In the genomic region with DNA sequence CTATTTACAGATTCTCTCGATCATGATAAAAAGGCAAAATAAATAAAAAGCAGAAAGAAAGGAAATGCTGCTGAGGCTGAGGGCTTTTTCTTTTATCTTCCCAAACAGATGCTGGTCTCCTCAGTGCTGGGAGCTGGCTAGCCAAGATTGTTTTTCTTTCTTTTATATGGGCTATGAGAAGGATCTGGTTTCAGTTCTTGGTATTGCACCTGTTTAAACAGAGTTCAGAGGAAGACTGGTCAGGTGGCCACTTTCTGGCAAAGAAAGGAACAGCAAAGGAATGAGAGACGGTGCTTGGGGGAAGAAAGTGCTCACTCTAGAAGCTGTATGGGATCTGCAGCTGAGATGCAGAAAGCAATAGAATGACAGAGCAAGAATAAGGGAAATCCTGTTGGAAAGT, we compare ENCODE assay signal across 12 cellular contexts.
DNase-seq lines count a peak whose midpoint lies in the region; ATAC-seq and TF ChIP-seq lines count a peak whose summit lies in the region.
"Had no signal": no experiment of that assay in that cellular context is flagged by ENCODE, and none has a peak within 500 bp of the region (broad histone marks: within the 10 kb centered on the region; RNA-seq: fewer than 3 reads in every experiment).

No MANE protein-coding gene starts in this region.

- no peaks in the 10 kb centered on the region for H3K27me3 ChIP-seq in transverse colon
- H3K27me3 ChIP-seq: right atrium auricular region had no signal

- H3K4me1 ChIP-seq in transverse colon = no peaks in the 10 kb centered on the region
- H3K4me1 ChIP-seq: right atrium auricular region had no signal

- TF ChIP-seq EP300 in transverse colon (IDR thresholded peaks at IDR 0.05; ENCODE audit: low read depth) = no peak

- TF ChIP-seq POLR2A in transverse colon (IDR thresholded peaks at IDR 0.05) = no peak

- H3K36me3 ChIP-seq in transverse colon = peaks cover 0 to 12% (median 0%) of the 10 kb centered on the region in 4 donors

- ATAC-seq in GM18511 (IDR thresholded peaks at IDR 0.05; ENCODE audit: unreplicated experiment) = peak; percentile 39
- ATAC-seq in HG02763 (IDR thresholded peaks at IDR 0.05; ENCODE audit: unreplicated experiment) = peak; percentile 46
- ATAC-seq in esophagus mucosa = no peak
- ATAC-seq: stimulated activated naive CD8-positive, alpha-beta T cell treated with anti-CD3 and anti-CD28 coated beads, Interleukin-15, amount 100 ng/mL, for 72 hours had no signal

- WGBS in transverse colon (ENCODE audit: low coverage in 1 of 2), 2 donors = 8 to 28% methylated on average over 2 of the region's 2 CpGs

- no peak overlapping the region for H3K27ac ChIP-seq in transverse colon
- H3K27ac ChIP-seq: right atrium auricular region had no signal

- in situ Hi-C loops in transverse colon (cut with MboI; ENCODE audit: low pct_ligation_motif_present in 1 of 4, low pct_unique_long_range_greater_than_20kb in 1 of 4, low sequenced_read_pairs in 3 of 4) = no loop called here

- H3K9me3 ChIP-seq in transverse colon = no peaks in the 10 kb centered on the region
- H3K9me3 ChIP-seq: right atrium auricular region had no signal

- intact Hi-C loops in transverse colon (cut with DNase I; ENCODE audit: low total_unique reads) = no loop called here

- no peak for TF ChIP-seq CTCF in transverse colon (IDR thresholded peaks at IDR 0.05)

- no peak overlapping the region for H3K4me3 ChIP-seq in transverse colon
- H3K4me3 ChIP-seq: right atrium auricular region had no signal

- peak; percentile 85 for DNase-seq in RPMI8226
- peak; percentile 69 for DNase-seq in myocyte (ENCODE audit: low read depth)
- DNase-seq in transverse colon = no peak
- DNase-seq in NCI-H345 treated with DMSO at 0.1 percent for 48 hours (lab: John Stamatoyannopoulos, UW; ENCODE audit: unreplicated experiment) = no peak
- DNase-seq in activated effector memory CD4-positive, alpha-beta T cell treated with anti-CD3 and anti-CD28 coated beads, Interleukin-2, amount 50 U/mL, for 16 hours = no peak
- DNase-seq: C1 segment of cervical spinal cord; NCI-H446 treated with DMSO at 0.1 percent for 48 hours; stimulated activated naive CD8-positive, alpha-beta T cell treated with anti-CD3 and anti-CD28 coated beads, Interleukin-15, amount 100 ng/mL, for 72 hours had no signal

Comparison
In these comparisons a context has a peak if more than half of its experiments do, and no peak if none do; other contexts are left out.
1. DNase-seq: peak in RPMI8226 (single experiment) and myocyte (single experiment); none in transverse colon (single experiment), NCI-H345 treated with DMSO at 0.1 percent for 48 hours (single experiment) and activated effector memory CD4-positive, alpha-beta T cell treated with anti-CD3 and anti-CD28 coated beads, Interleukin-2, amount 50 U/mL, for 16 hours (single experiment).